In the genomic region with DNA sequence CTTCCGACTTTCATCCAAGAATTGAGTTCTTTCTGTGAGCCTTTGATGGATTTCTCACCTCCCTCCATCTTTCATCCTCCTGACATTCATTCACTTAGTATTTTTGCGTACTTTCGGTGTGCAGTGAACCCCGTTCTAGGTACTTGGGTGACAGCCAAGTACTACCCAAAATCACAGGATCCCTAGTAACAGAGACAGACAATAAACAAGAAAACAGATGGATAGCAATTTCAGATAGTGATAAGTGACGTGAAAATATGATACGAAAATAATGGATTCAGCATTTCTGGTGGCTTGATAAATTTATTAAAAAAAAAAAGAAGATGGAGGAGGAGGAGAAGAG, we compare ENCODE assay signal across 8 cellular contexts. TPM values are rescaled to one million over a fixed set of nuclear protein-coding genes. Genes with fewer than 3 reads are reported as not detected.
A peak's percentile ranks its signal among the peaks of the same experiment; 100 is the strongest.
DNase-seq lines count a peak whose midpoint lies in the region; ATAC-seq and TF ChIP-seq lines count a peak whose summit lies in the region.

No MANE protein-coding gene starts in this region.

- H3K27me3 ChIP-seq in Caco-2 (replicated peaks; ENCODE audit: control insufficient read depth, insufficient read depth, low read length) (no peaks in the 10 kb centered on the region), brain microvascular endothelial cell (replicated peaks) (no peaks in the 10 kb centered on the region)
- no peaks in the 10 kb centered on the region for H3K27me3 ChIP-seq in naive thymus-derived CD4-positive, alpha-beta T cell (ENCODE audit: control insufficient read depth in 2 of 2, insufficient read depth in 2 of 2, low read length in 2 of 2)

- no peaks in the 10 kb centered on the region for H3K36me3 Mint-ChIP-seq in Caco-2 (ENCODE audit: insufficient read depth, unreplicated experiment)
- peaks cover 4 to 8% (median 4%) of the 10 kb centered on the region in 5 donors for H3K36me3 Mint-ChIP-seq in naive thymus-derived CD4-positive, alpha-beta T cell

- peak overlapping the region; percentile 96 for H3K27ac ChIP-seq in brain microvascular endothelial cell
- peak overlapping the region; percentile 98 for H3K27ac ChIP-seq in naive thymus-derived CD4-positive, alpha-beta T cell (ENCODE audit: low read depth, low read length)

- intact Hi-C loops in Caco-2 (cut with micrococcal nuclease; ENCODE audit: unreplicated experiment) = no loop called here
- intact Hi-C loops in naive thymus-derived CD4-positive, alpha-beta T cell (cut with micrococcal nuclease) = loop anchor here (1.0 to 10.0 kb wide), 15 partner anchors 34 to 938 kb away; a partner anchor contains a TSS

- ATAC-seq in HG03066 (IDR thresholded peaks at IDR 0.05; ENCODE audit: low read depth, unreplicated experiment) = peak; percentile 6
- peak; percentile 16 for ATAC-seq in naive thymus-derived CD4-positive, alpha-beta T cell

- peaks cover 24% of the 10 kb centered on the region for H3K4me1 ChIP-seq in Caco-2
- peaks cover 6 to 23% of the 10 kb centered on the region in 2 donors for H3K4me1 ChIP-seq in naive thymus-derived CD4-positive, alpha-beta T cell (ENCODE audit: control insufficient read depth in 2 of 2, insufficient read depth in 2 of 2, low read length in 2 of 2)

- H3K36me3 ChIP-seq in Caco-2 (ENCODE audit: control insufficient read depth, insufficient read depth, low read length) = no peaks in the 10 kb centered on the region
- H3K36me3 ChIP-seq in brain microvascular endothelial cell (replicated peaks) = peaks cover 3% of the 10 kb centered on the region
- peaks cover 0 to 6% (median 0%) of the 10 kb centered on the region in 3 experiments for H3K36me3 ChIP-seq in naive thymus-derived CD4-positive, alpha-beta T cell (ENCODE audit: control insufficient read depth in 2 of 3, insufficient read depth in 3 of 3, low read length in 3 of 3)

- H3K4me3 ChIP-seq in Caco-2 (ENCODE audit: low read depth, low read length) = peak overlapping the region; percentile 67
- H3K4me3 ChIP-seq in brain microvascular endothelial cell (ENCODE audit: low read depth, low read length) = peak overlapping the region; percentile 92
- peak overlapping the region; percentile 89 for H3K4me3 ChIP-seq in naive thymus-derived CD4-positive, alpha-beta T cell (ENCODE audit: low read length)

- H3K9me3 ChIP-seq in Caco-2 = no peaks in the 10 kb centered on the region
- no peaks in the 10 kb centered on the region for H3K9me3 ChIP-seq in naive thymus-derived CD4-positive, alpha-beta T cell (ENCODE audit: control insufficient read depth in 2 of 3, low read length in 3 of 3)

- DNase-seq in Caco-2 (no peak), brain microvascular endothelial cell (no peak), NCI-H1930 (lab: John Stamatoyannopoulos, UW) (no peak), GM03348 (ENCODE audit: low spot score) (no peak), germinal center (ENCODE audit: low spot score) (no peak), SW480 (ENCODE audit: low spot score) (no peak)
- DNase-seq in naive thymus-derived CD4-positive, alpha-beta T cell = no peak

- POLR2A ChIA-PET in Caco-2 (lab: Charles Lee) = interaction anchor here (0.5 to 0.6 kb wide), 2 partner anchors 23 to 465 kb away, joined by 3 read pairs; no protein-coding TSS in a partner anchor
- POLR2A ChIA-PET in naive thymus-derived CD4-positive, alpha-beta T cell (lab: Charles Lee) = interaction anchor here (0.5 to 1.4 kb wide), 2 partner anchors 56 to 182 kb away, joined by 4 to 6 read pairs; a partner anchor contains a TSS

- CTCF ChIA-PET in Caco-2 (lab: Charles Lee) = no interaction called here
- CTCF ChIA-PET in naive thymus-derived CD4-positive, alpha-beta T cell (lab: Charles Lee) = interaction anchor here (1.1 kb wide), 1 partner anchor 127 kb away, joined by 8 read pairs; no protein-coding TSS in a partner anchor

- no peaks in the 10 kb centered on the region for H3K27me3 Mint-ChIP-seq in Caco-2 (ENCODE audit: insufficient read depth, unreplicated experiment)
- peaks cover 0 to 4% (median 0%) of the 10 kb centered on the region in 5 donors for H3K27me3 Mint-ChIP-seq in naive thymus-derived CD4-positive, alpha-beta T cell

- BruUV-seq in Caco-2 (replicated peaks; lab: Mats Ljungman, UMichigan) = no TSS peak

- no peak for TF ChIP-seq CTCF in Caco-2 (IDR thresholded peaks at IDR 0.05; ENCODE audit: insufficient read depth in 1 of 2, low read depth in 1 of 2, low read length in 1 of 2, severe bottlenecking in 1 of 2, unreplicated experiment in 1 of 2)
- TF ChIP-seq CTCF in brain microvascular endothelial cell (IDR thresholded peaks at IDR 0.05; ENCODE audit: low read depth, low read length, missing control alignments) = no peak

- no peaks in the 10 kb centered on the region for H3K9me3 Mint-ChIP-seq in Caco-2 (ENCODE audit: unreplicated experiment)
- H3K9me3 Mint-ChIP-seq in naive thymus-derived CD4-positive, alpha-beta T cell = no peaks in the 10 kb centered on the region

- peak overlapping the region; percentile 98 for H3K4me3 Mint-ChIP-seq in Caco-2 (ENCODE audit: unreplicated experiment)
- peak overlapping the region; percentile 79 to 97 (median 93) for H3K4me3 Mint-ChIP-seq in naive thymus-derived CD4-positive, alpha-beta T cell

- peak overlapping the region; percentile 2 for H3K27ac Mint-ChIP-seq in Caco-2 (ENCODE audit: unreplicated experiment)
- peak overlapping the region; percentile 86 to 98 (median 90) for H3K27ac Mint-ChIP-seq in naive thymus-derived CD4-positive, alpha-beta T cell

- in situ Hi-C loops in brain microvascular endothelial cell (cut with HindIII; ENCODE audit: low pct_ligation_motif_present, low sequenced_read_pairs) = no loop called here

- peaks cover 6% of the 10 kb centered on the region for H3K4me1 Mint-ChIP-seq in Caco-2 (ENCODE audit: low read depth, unreplicated experiment)
- peaks cover 27 to 47% (median 42%) of the 10 kb centered on the region in 7 donors for H3K4me1 Mint-ChIP-seq in naive thymus-derived CD4-positive, alpha-beta T cell

RNA-seq across cellular contexts. Expression of a gene that starts 0.3 kb away (rescaled TPM):
- total RNA-seq in Caco-2 (2022) = 39.7 and 41.8 TPM in 2 replicates
- total RNA-seq in naive thymus-derived CD4-positive, alpha-beta T cell = 10 to 100 TPM; 24.1 to 61.1 (median 38.1) TPM
- polyA plus RNA-seq in naive thymus-derived CD4-positive, alpha-beta T cell = 10 to 100 TPM; 30.9 to 48.5 TPM
